Comparison of ENCODE assay signal across 8 cellular contexts in genomic region chr10:133335238-133336122, GRCh38. TPM values are rescaled to one million over a fixed set of nuclear protein-coding genes. Genes with fewer than 3 reads are reported as not detected.
DNase-seq lines count a peak whose midpoint lies in the region; ATAC-seq and TF ChIP-seq lines count a peak whose summit lies in the region.

No MANE protein-coding gene starts in this region.

- H4K20me1 ChIP-seq in SK-N-SH (ENCODE audit: insufficient read depth), result no peaks in the 10 kb centered on the region

- H3K27ac ChIP-seq in SK-N-SH (ENCODE audit: low read depth in 2 of 2, low read length in 1 of 2), result no peak overlapping the region
- H3K27ac ChIP-seq in heart right ventricle, result no peak overlapping the region
- no peak overlapping the region for H3K27ac ChIP-seq in upper lobe of right lung

- H3K27me3 Mint-ChIP-seq in activated naive CD8-positive, alpha-beta T cell treated with anti-CD3 and anti-CD28 coated beads, Interleukin-2, amount 50 U/mL, for 24 hours, result peaks cover 30% of the 10 kb centered on the region

- no peaks in the 10 kb centered on the region for H3K36me3 Mint-ChIP-seq in activated naive CD8-positive, alpha-beta T cell treated with anti-CD3 and anti-CD28 coated beads, Interleukin-2, amount 50 U/mL, for 24 hours (ENCODE audit: low read depth)

- H3K79me2 ChIP-seq in SK-N-SH (ENCODE audit: insufficient read depth), result no peaks in the 10 kb centered on the region

- H3K9me2 ChIP-seq in SK-N-SH, result no peaks in the 10 kb centered on the region

- no peak for TF ChIP-seq CTCF in SK-N-SH (IDR thresholded peaks at IDR 0.05)
- no peak for TF ChIP-seq CTCF in heart right ventricle (IDR thresholded peaks at IDR 0.05)
- TF ChIP-seq CTCF in upper lobe of right lung (IDR thresholded peaks at IDR 0.05), result no peak

- no peak overlapping the region for H3K9ac ChIP-seq in SK-N-SH

- no peaks in the 10 kb centered on the region for H3K9me3 Mint-ChIP-seq in activated naive CD8-positive, alpha-beta T cell treated with anti-CD3 and anti-CD28 coated beads, Interleukin-2, amount 50 U/mL, for 24 hours

- DNase-seq in DMS114 treated with DMSO at 0.1 percent for 48 hours (lab: John Stamatoyannopoulos, UW; ENCODE audit: unreplicated experiment) (peak; percentile 10), SK-N-SH (peak; percentile 67), heart right ventricle (peak in 1 of 2 donors; percentile 56), putamen (ENCODE audit: low spot score) (peak; percentile 76), upper lobe of right lung (peak; percentile 76), NCI-H2029 treated with DMSO at 0.1 percent for 48 hours (lab: John Stamatoyannopoulos, UW) (no peak)
- DNase-seq in activated naive CD8-positive, alpha-beta T cell treated with anti-CD3 and anti-CD28 coated beads, Interleukin-2, amount 50 U/mL, for 24 hours, result peak; percentile 80

- H3F3A ChIP-seq in SK-N-SH (replicated peaks; ENCODE audit: insufficient read depth), result no peaks in the 10 kb centered on the region

- H3K36me3 ChIP-seq in SK-N-SH (replicated peaks in 1 of 2; ENCODE audit: control insufficient read depth in 1 of 2, insufficient read depth in 2 of 2, low read length in 1 of 2), result no peaks in the 10 kb centered on the region
- H3K36me3 ChIP-seq in heart right ventricle, result no peaks in the 10 kb centered on the region
- no peaks in the 10 kb centered on the region for H3K36me3 ChIP-seq in upper lobe of right lung

- no peak for TF ChIP-seq RAD21 in SK-N-SH (IDR thresholded peaks at IDR 0.05; ENCODE audit: low read length)

- H3K27me3 ChIP-seq in SK-N-SH (ENCODE audit: insufficient read depth) (peaks cover 65% of the 10 kb centered on the region), heart right ventricle (peaks cover 28 to 84% (median 75%) of the 10 kb centered on the region in 7 donors), upper lobe of right lung (peaks cover 55% of the 10 kb centered on the region)

- CTCF ChIA-PET in SK-N-SH (lab: Yijun Ruan, JAX), result interaction anchor here (1.0 to 1.4 kb wide), 5 partner anchors 11 to 28 kb away, joined by 3 to 4 read pairs (median 3); partner anchors contain the start of genes FUOM and PRAP1

- TF ChIP-seq EP300 in SK-N-SH (IDR thresholded peaks at IDR 0.05; ENCODE audit: borderline replicate concordance in 1 of 2, low read depth in 1 of 2, low read length in 1 of 2), result no peak

- H2AFZ ChIP-seq in SK-N-SH (ENCODE audit: low read depth), result no peak overlapping the region

- H3K4me3 ChIP-seq in SK-N-SH (ENCODE audit: low read depth in 2 of 2, low read length in 1 of 2), result peak overlapping the region; percentile 30 to 46; a peak in 3 of 4 replicates
- peak overlapping the region; percentile 1 to 54 (median 38) for H3K4me3 ChIP-seq in heart right ventricle
- peak overlapping the region; percentile 32 for H3K4me3 ChIP-seq in upper lobe of right lung

- H3K4me1 ChIP-seq in SK-N-SH (ENCODE audit: control insufficient read depth in 1 of 2, insufficient read depth in 2 of 2, low read depth in 1 of 2, low read length in 1 of 2) (peaks cover 0 to 2% of the 10 kb centered on the region in 2 experiments; a peak in 2 of 4 replicates), heart right ventricle (peaks cover 12 to 24% (median 20%) of the 10 kb centered on the region in 9 donors), upper lobe of right lung (peaks cover 16% of the 10 kb centered on the region)

- H3K27ac Mint-ChIP-seq in activated naive CD8-positive, alpha-beta T cell treated with anti-CD3 and anti-CD28 coated beads, Interleukin-2, amount 50 U/mL, for 24 hours, result no peak overlapping the region

- peak overlapping the region; percentile 79 for H3K4me2 ChIP-seq in SK-N-SH

- H3K9me3 ChIP-seq in SK-N-SH (no peaks in the 10 kb centered on the region), heart right ventricle (no peaks in the 10 kb centered on the region), upper lobe of right lung (no peaks in the 10 kb centered on the region)

- peak; percentile 20 for ATAC-seq in activated naive CD8-positive, alpha-beta T cell treated with anti-CD3 and anti-CD28 coated beads, Interleukin-2, amount 50 U/mL, for 24 hours
- peak; percentile 8 to 42 (median 20) for ATAC-seq in heart right ventricle
- ATAC-seq in upper lobe of right lung, result peak; percentile 24
- no peak for ATAC-seq in HG03521 (IDR thresholded peaks at IDR 0.05; ENCODE audit: unreplicated experiment)

- WGBS in SK-N-SH (ENCODE audit: low lambda C conversion rate), result 0% methylated on average over 9 of the region's 76 CpGs
- 3 to 6% methylated on average over 75 of the region's 76 CpGs for WGBS in heart right ventricle, 2 donors

- POLR2A ChIA-PET in SK-N-SH (lab: Yijun Ruan, JAX), result interaction anchor here (1.1 to 1.5 kb wide), 2 partner anchors 10 to 12 kb away, joined by 4 to 6 read pairs; partner anchors contain the start of gene PRAP1

- peak overlapping the region; percentile 38 for H3K4me3 Mint-ChIP-seq in activated naive CD8-positive, alpha-beta T cell treated with anti-CD3 and anti-CD28 coated beads, Interleukin-2, amount 50 U/mL, for 24 hours

- intact Hi-C loops in heart right ventricle (cut with DNase I), result loop anchor here in 1 of 10 donors (10.0 kb wide), 1 partner anchor 189 kb away; the partner anchor contains the start of gene CYP2E1
- intact Hi-C loops in upper lobe of right lung (cut with DNase I), result no loop called here

- H3K4me1 Mint-ChIP-seq in activated naive CD8-positive, alpha-beta T cell treated with anti-CD3 and anti-CD28 coated beads, Interleukin-2, amount 50 U/mL, for 24 hours, result peaks cover 5% of the 10 kb centered on the region

TF ChIP-seq in SK-N-SH, 30 proteins besides CTCF, POLR2A, EP300 and RAD21:
- TF ChIP-seq YY1 (IDR thresholded peaks at IDR 0.05; ENCODE audit: low read depth), result no peak
- TF ChIP-seq MXI1 (IDR thresholded peaks at IDR 0.05; ENCODE audit: low read depth, low read length), result no peak
- no peak for TF ChIP-seq NFIC (IDR thresholded peaks at IDR 0.05; ENCODE audit: borderline replicate concordance)
- TF ChIP-seq POLR2AphosphoS5 (IDR thresholded peaks at IDR 0.05; ENCODE audit: low read depth, low read length), result no peak
- TF ChIP-seq EZH2phosphoT487 (IDR thresholded peaks at IDR 0.05; ENCODE audit: borderline replicate concordance, low read depth), result no peak
- no peak for TF ChIP-seq REST (IDR thresholded peaks at IDR 0.05; ENCODE audit: low read depth, low read length)
- no peak for TF ChIP-seq MAX (IDR thresholded peaks at IDR 0.05; ENCODE audit: low read depth)
- no peak for TF ChIP-seq GATA2 (CRISPR knock-in tag; IDR thresholded peaks at IDR 0.05)

RNA-seq across cellular contexts. Expression of gene CALY, which starts 1.2 kb away (rescaled TPM):
- polyA plus RNA-seq in SK-N-SH (2012; rRNA removed) (3.3 TPM in 2 replicates), heart right ventricle (under 1 TPM in 1 of 2 donors, not detected in 1; 0.09 TPM)
- 1.4 and 3.9 TPM in 2 replicates for polyA plus RNA-seq in SK-N-SH (2012; cell fraction: cytosol; rRNA removed)
- 1.7 and 4.5 TPM in 2 replicates for polyA plus RNA-seq in SK-N-SH (2012; cell fraction: nucleus; rRNA removed)
- total RNA-seq in heart right ventricle (under 1 TPM in 1 of 10 donors, not detected in 9; 0.77 TPM), upper lobe of right lung (not detected)

RNA-seq across cellular contexts. Expression of gene PRAP1, which starts 11.7 kb away (rescaled TPM):
- polyA plus RNA-seq in SK-N-SH (2012; rRNA removed) (1.9 and 2.3 TPM in 2 replicates), heart right ventricle (not detected)
- polyA plus RNA-seq in SK-N-SH (2012; cell fraction: cytosol; rRNA removed), result 0.72 and 1.1 TPM in 2 replicates
- 0.52 and 0.54 TPM in 2 replicates for polyA plus RNA-seq in SK-N-SH (2012; cell fraction: nucleus; rRNA removed)
- total RNA-seq in heart right ventricle (not detected), upper lobe of right lung (not detected)

RNA-seq across cellular contexts. Expression of gene FUOM, which starts 22.3 kb away (rescaled TPM):
- polyA plus RNA-seq in SK-N-SH (2012; rRNA removed) (25.3 and 32.5 TPM in 2 replicates), heart right ventricle (10 to 100 TPM; 16.5 to 17.0 TPM)
- 18.1 and 23.5 TPM in 2 replicates for polyA plus RNA-seq in SK-N-SH (2012; cell fraction: cytosol; rRNA removed)
- 20.0 and 23.3 TPM in 2 replicates for polyA plus RNA-seq in SK-N-SH (2012; cell fraction: nucleus; rRNA removed)
- total RNA-seq in heart right ventricle (10 to 100 TPM in 2 of 10 donors, 1 to 10 TPM in 8; 2.0 to 13.5 (median 5.1) TPM), upper lobe of right lung (21.2 TPM)

RNA-seq across cellular contexts. Expression of gene ZNF511, which starts 26.8 kb away (rescaled TPM):
- polyA plus RNA-seq in SK-N-SH (2012; rRNA removed) (43.5 and 62.3 TPM in 2 replicates), heart right ventricle (100 to 1,000 TPM in 1 of 2 donors, 10 to 100 TPM in 1; 38.7 to 129 TPM)
- 33.7 and 40.0 TPM in 2 replicates for polyA plus RNA-seq in SK-N-SH (2012; cell fraction: cytosol; rRNA removed)
- polyA plus RNA-seq in SK-N-SH (2012; cell fraction: nucleus; rRNA removed), result 41.9 and 53.5 TPM in 2 replicates
- total RNA-seq in heart right ventricle (10 to 100 TPM; 30.6 to 54.6 (median 43.5) TPM), upper lobe of right lung (42.8 TPM)

RNA-seq across cellular contexts. Expression of gene TUBGCP2, which starts 26.8 kb away (rescaled TPM):
- polyA plus RNA-seq in SK-N-SH (2012; rRNA removed) (47.4 and 49.1 TPM in 2 replicates), heart right ventricle (10 to 100 TPM; 37.5 to 77.6 TPM)
- polyA plus RNA-seq in SK-N-SH (2012; cell fraction: cytosol; rRNA removed), result 21.2 and 31.5 TPM in 2 replicates
- polyA plus RNA-seq in SK-N-SH (2012; cell fraction: nucleus; rRNA removed), result 99.3 and 109 TPM in 2 replicates
- total RNA-seq in heart right ventricle (10 to 100 TPM; 31.5 to 48.3 (median 36.9) TPM), upper lobe of right lung (44.6 TPM)
